Comparison of ENCODE assay signal across 1 cellular context in genomic region chr22:36884314-36885158, GRCh38.
A peak's percentile ranks its signal among the peaks of the same experiment; 100 is the strongest.
TF ChIP-seq lines count a peak whose summit lies in the region.

No MANE protein-coding gene starts in this region.

TF ChIP-seq in K562, 482 proteins besides CTCF, POLR2A, EP300 and RAD21 (continued from another document):
- TF ChIP-seq, protein P1, sequence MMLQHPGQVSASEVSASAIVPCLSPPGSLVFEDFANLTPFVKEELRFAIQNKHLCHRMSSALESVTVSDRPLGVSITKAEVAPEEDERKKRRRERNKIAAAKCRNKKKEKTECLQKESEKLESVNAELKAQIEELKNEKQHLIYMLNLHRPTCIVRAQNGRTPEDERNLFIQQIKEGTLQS (IDR thresholded peaks at IDR 0.05): peak; percentile 39; the same call in 1 of the 2 replicates
- TF ChIP-seq, protein P1 (CRISPR knock-in tag; conservative IDR thresholded peaks at IDR 0.05): no peak
- no peak for TF ChIP-seq PRMT5 (CRISPR knock-in tag; IDR thresholded peaks at IDR 0.05)
- no peak for TF ChIP-seq CEBPG (CRISPR knock-in tag; IDR thresholded peaks at IDR 0.05)
- TF ChIP-seq CEBPG (tag; conservative IDR thresholded peaks at IDR 0.05 in 1 of 2, IDR thresholded peaks at IDR 0.05 in 1 of 2): 0 out of 4 replicates have a peak, but pooled peaks have one; percentile 15 to 30
